ENCODE assay signal across 8 cellular contexts in genomic region chr6:160455484-160456213, GRCh38.
A peak's percentile ranks its signal among the peaks of the same experiment; 100 is the strongest.
DNase-seq lines count a peak whose midpoint lies in the region; ATAC-seq and TF ChIP-seq lines count a peak whose summit lies in the region.

No MANE protein-coding gene starts in this region.

- H3K36me3 Mint-ChIP-seq in natural killer cell: peaks cover 17% of the 10 kb centered on the region
- H3K36me3 Mint-ChIP-seq in stimulated activated naive B cell treated with anti-CD40 and anti-IgM and Interleukin-4, amounts not matched to agents 10 μg/mL and 1 μg/mL and 100 μg/mL, for 72 hours: no peaks in the 10 kb centered on the region

- DNase-seq in A673 (ENCODE audit: low spot score): peak; percentile 68
- peak; percentile 62 for DNase-seq in GM13976 (ENCODE audit: low spot score)
- peak; percentile 13 for DNase-seq in NCI-H82 treated with DMSO at 0.1 percent for 48 hours (lab: John Stamatoyannopoulos, UW; ENCODE audit: unreplicated experiment)
- peak; percentile 87 for DNase-seq in activated CD8-positive, alpha-beta memory T cell treated with anti-CD3 and anti-CD28 coated beads, Interleukin-2, amount 50 U/mL, for 48 hours
- peak; percentile 92 for DNase-seq in esophagus muscularis mucosa (ENCODE audit: extremely low spot score)
- peak; percentile 66 for DNase-seq in natural killer cell
- DNase-seq in stimulated activated naive B cell treated with anti-CD40 and anti-IgM and Interleukin-4, amounts not matched to agents 10 μg/mL and 1 μg/mL and 100 μg/mL, for 72 hours: peak; percentile 49

- intact Hi-C loops in A673 (cut with micrococcal nuclease; ENCODE audit: unreplicated experiment) (loop anchor here (1.0 to 10.0 kb wide), 5 partner anchors 80 to 761 kb away; partner anchors contain the start of gene SOD2), esophagus muscularis mucosa (cut with DNase I) (loop anchor here (1.0 to 2.0 kb wide), 3 partner anchors 80 to 367 kb away; no protein-coding TSS in a partner anchor), natural killer cell (cut with micrococcal nuclease) (loop anchor here (1.0 to 5.0 kb wide), 4 partner anchors 80 to 593 kb away; no protein-coding TSS in a partner anchor)

- no peak for TF ChIP-seq EP300 in esophagus muscularis mucosa (IDR thresholded peaks at IDR 0.05)

- TF ChIP-seq POLR2A in esophagus muscularis mucosa (IDR thresholded peaks at IDR 0.05; ENCODE audit: low read depth): no peak

- no peak overlapping the region for H3K27ac Mint-ChIP-seq in natural killer cell
- H3K27ac Mint-ChIP-seq in stimulated activated naive B cell treated with anti-CD40 and anti-IgM and Interleukin-4, amounts not matched to agents 10 μg/mL and 1 μg/mL and 100 μg/mL, for 72 hours: no peak overlapping the region

- BruUV-seq in A673 (replicated peaks; lab: Mats Ljungman, UMichigan): no TSS peak

- no peaks in the 10 kb centered on the region for H3K36me3 ChIP-seq in A673 (ENCODE audit: insufficient read depth, low read length, poor library complexity, severe bottlenecking)
- H3K36me3 ChIP-seq in esophagus muscularis mucosa: no peaks in the 10 kb centered on the region

- in situ Hi-C loops in GM13976 (cut with MboI; ENCODE audit: low sequenced_read_pairs, unreplicated experiment): loop anchor here (25.0 kb wide), 3 partner anchors 318 to 768 kb away; partner anchors contain the start of gene SOD2

- 10% methylated on average over 10 of the region's 11 CpGs for WGBS in esophagus muscularis mucosa

- TF ChIP-seq CTCF in A673 (conservative IDR thresholded peaks at IDR 0.05; ENCODE audit: low read depth, low read length) (peak; percentile 96), GM13976 (IDR thresholded peaks at IDR 0.05; ENCODE audit: borderline replicate concordance, control extremely low read depth, extremely low read depth, insufficient read depth, missing control alignments) (peak; percentile 85), esophagus muscularis mucosa (IDR thresholded peaks at IDR 0.05) (peak; percentile 95 to 98 (median 97)), natural killer cell (IDR thresholded peaks at IDR 0.05) (peak; percentile 99)

- H3K27me3 ChIP-seq in A673 (replicated peaks; ENCODE audit: insufficient read depth, low read depth, low read length, poor library complexity): peaks cover 39% of the 10 kb centered on the region
- no peaks in the 10 kb centered on the region for H3K27me3 ChIP-seq in esophagus muscularis mucosa

- H3K27ac ChIP-seq in A673 (ENCODE audit: low read depth, low read length, poor library complexity, severe bottlenecking) (no peak overlapping the region), esophagus muscularis mucosa (replicated peaks in 1 of 4) (peak overlapping the region; percentile 58 to 76 (median 64))

- CTCF ChIA-PET in A673 (lab: Charles Lee): interaction anchor here (0.8 to 1.5 kb wide), 3 partner anchors 317 to 592 kb away, joined by 11 to 13 read pairs (median 11); no protein-coding TSS in a partner anchor

- no peaks in the 10 kb centered on the region for H3K9me3 Mint-ChIP-seq in natural killer cell
- H3K9me3 Mint-ChIP-seq in stimulated activated naive B cell treated with anti-CD40 and anti-IgM and Interleukin-4, amounts not matched to agents 10 μg/mL and 1 μg/mL and 100 μg/mL, for 72 hours: no peaks in the 10 kb centered on the region

- H3K4me3 ChIP-seq in A673 (ENCODE audit: low read depth, low read length, poor library complexity, severe bottlenecking) (no peak overlapping the region), esophagus muscularis mucosa (peak overlapping the region; percentile 30 to 48 (median 42))

- H3K4me1 Mint-ChIP-seq in natural killer cell: no peaks in the 10 kb centered on the region
- H3K4me1 Mint-ChIP-seq in stimulated activated naive B cell treated with anti-CD40 and anti-IgM and Interleukin-4, amounts not matched to agents 10 μg/mL and 1 μg/mL and 100 μg/mL, for 72 hours: peaks cover 15 to 24% of the 10 kb centered on the region in 2 donors

- H3K4me3 Mint-ChIP-seq in natural killer cell: no peak overlapping the region
- no peak overlapping the region for H3K4me3 Mint-ChIP-seq in stimulated activated naive B cell treated with anti-CD40 and anti-IgM and Interleukin-4, amounts not matched to agents 10 μg/mL and 1 μg/mL and 100 μg/mL, for 72 hours

- ATAC-seq in HG03045 (IDR thresholded peaks at IDR 0.05; ENCODE audit: unreplicated experiment) (peak; percentile 62), natural killer cell (peak; percentile 85 to 92 (median 91))
- ATAC-seq in stimulated activated naive B cell treated with anti-CD40 and anti-IgM and Interleukin-4, amounts not matched to agents 10 μg/mL and 1 μg/mL and 100 μg/mL, for 72 hours (replicated peaks): peak; percentile 80 to 84

- no peaks in the 10 kb centered on the region for H3K9me3 ChIP-seq in A673 (ENCODE audit: low read depth, low read length, poor library complexity, severe bottlenecking)
- H3K9me3 ChIP-seq in esophagus muscularis mucosa: no peaks in the 10 kb centered on the region

- H3K27me3 Mint-ChIP-seq in natural killer cell (ENCODE audit: low read depth in 2 of 2): no peaks in the 10 kb centered on the region
- peaks cover 11 to 23% of the 10 kb centered on the region in 2 donors for H3K27me3 Mint-ChIP-seq in stimulated activated naive B cell treated with anti-CD40 and anti-IgM and Interleukin-4, amounts not matched to agents 10 μg/mL and 1 μg/mL and 100 μg/mL, for 72 hours

- H3K4me1 ChIP-seq in A673 (ENCODE audit: insufficient read depth, low read length, poor library complexity, severe bottlenecking) (no peaks in the 10 kb centered on the region), esophagus muscularis mucosa (peaks cover 12 to 17% (median 16%) of the 10 kb centered on the region in 4 donors)

- POLR2A ChIA-PET in A673 (lab: Charles Lee; ENCODE audit: low non-redundant PET): no interaction called here

Comparison
In these comparisons a context has a peak if more than half of its experiments do, and no peak if none do; other contexts are left out.
1. DNase-seq: peak in every context shown above with its lines; median percentile 92 in esophagus muscularis mucosa; 87 in activated CD8-positive, alpha-beta memory T cell treated with anti-CD3 and anti-CD28 coated beads, Interleukin-2, amount 50 U/mL, for 48 hours; 68 in A673; 66 in natural killer cell; 62 in GM13976; 49 in stimulated activated naive B cell treated with anti-CD40 and anti-IgM and Interleukin-4, amounts not matched to agents 10 μg/mL and 1 μg/mL and 100 μg/mL, for 72 hours; 13 in NCI-H82 treated with DMSO at 0.1 percent for 48 hours.